8 cellular contexts compared by ENCODE assay signal in genomic region chrX:40094041-40094899, GRCh38. TPM values are rescaled to one million over a fixed set of nuclear protein-coding genes. Genes with fewer than 3 reads are reported as not detected.
DNase-seq lines count a peak whose midpoint lies in the region; ATAC-seq, FAIRE-seq and TF ChIP-seq lines count a peak whose summit lies in the region.

No MANE protein-coding gene starts in this region.

- SMC1A ChIA-PET in GM12878 (lab: Charles Lee; ENCODE audit: uncharacterized antibody, unreplicated experiment), result interaction anchor here (0.7 kb wide), 1 partner anchor 10 kb away, joined by 3 read pairs; no protein-coding TSS in a partner anchor

- 42% methylated on average over 74 of the region's 76 CpGs for WGBS in GM12878 (ENCODE audit: insufficient coverage, insufficient replicate concordance, low lambda C conversion rate, missing lambda C conversion rate)

- H3K36me3 ChIP-seq in GM12878 (ENCODE audit: control insufficient read depth in 2 of 2, insufficient read depth in 2 of 2, low read length in 1 of 2) (no peaks in the 10 kb centered on the region), iPS-20b (ENCODE audit: insufficient read depth, low read depth, low read length) (no peaks in the 10 kb centered on the region)

- no peak for TF ChIP-seq RAD21 in GM12878 (IDR thresholded peaks at IDR 0.05; ENCODE audit: insufficient read depth, low read depth, low read length)

- peak overlapping the region; percentile 72 for H3K4me3 ChIP-seq in GM12878
- H3K4me3 ChIP-seq in iPS-20b (ENCODE audit: low read length), result peak overlapping the region; percentile 85
- H3K4me3 ChIP-seq in skin epidermis, result peak overlapping the region; percentile 41 to 77 (median 70)

- ATAC-seq in GM12878, result peak; percentile 4; the same call in 2 of the 3 replicates
- no peak for ATAC-seq in GM21619 (IDR thresholded peaks at IDR 0.05; ENCODE audit: unreplicated experiment)
- no peak for ATAC-seq in GM21526 (IDR thresholded peaks at IDR 0.05; ENCODE audit: low FRiP score, unreplicated experiment)
- ATAC-seq in HG03039 (IDR thresholded peaks at IDR 0.05; ENCODE audit: unreplicated experiment), result no peak

- H3K9me3 ChIP-seq in GM12878 (replicated peaks; ENCODE audit: control insufficient read depth, insufficient read depth, low read length), result no peaks in the 10 kb centered on the region; the same call in 2 of the 3 replicates
- H3K9me3 ChIP-seq in iPS-20b (ENCODE audit: insufficient read depth, low read depth, low read length), result no peaks in the 10 kb centered on the region

- H3K4me1 ChIP-seq in GM12878 (ENCODE audit: control insufficient read depth, insufficient read depth, low read length), result no peaks in the 10 kb centered on the region; the same call in 1 of the 2 replicates
- peaks cover 10% of the 10 kb centered on the region for H3K4me1 ChIP-seq in iPS-20b (ENCODE audit: insufficient read depth, low read length)

- H2AFZ ChIP-seq in GM12878 (ENCODE audit: control insufficient read depth, low read depth, low read length), result no peak overlapping the region

- BruUV-seq in GM12878 (replicated peaks; lab: Mats Ljungman, UMichigan), result no TSS peak

- in situ Hi-C loops in GM12878 (cut with MboI), result no loop called here

- H3K9ac ChIP-seq in GM12878 (ENCODE audit: control insufficient read depth, insufficient read depth, low read length) (peak overlapping the region; percentile 55; the same call in 1 of the 2 replicates), iPS-20b (ENCODE audit: low read depth, low read length) (peak overlapping the region; percentile 79; the same call in 1 of the 2 replicates)

- POLR2A ChIA-PET in GM12878 (lab: Charles Lee), result no interaction called here

- FAIRE-seq in GM12878 (lab: Jason Lieb, UNC), result no peak

- RAD21 ChIA-PET in GM12878 (lab: Charles Lee; ENCODE audit: unreplicated experiment), result interaction anchor here (1.4 kb wide), 1 partner anchor 279 kb away, joined by 4 read pairs; no protein-coding TSS in a partner anchor

- H3K27me3 ChIP-seq in GM12878 (replicated peaks in 1 of 2; ENCODE audit: control insufficient read depth in 2 of 2, insufficient read depth in 2 of 2, low read length in 1 of 2) (no peaks in the 10 kb centered on the region), iPS-20b (ENCODE audit: insufficient read depth, low read length) (peaks cover 11% of the 10 kb centered on the region; the same call in 1 of the 2 replicates)

- intact Hi-C loops in GM12878 (cut with micrococcal nuclease; ENCODE audit: unreplicated experiment), result loop anchor here (10.0 kb wide), 2 partner anchors 171 to 381 kb away; no protein-coding TSS in a partner anchor

- peak; percentile 57 for DNase-seq in ELR (ENCODE audit: low read depth)
- DNase-seq in NCI-H82 treated with DMSO at 0.1 percent for 48 hours (lab: John Stamatoyannopoulos, UW; ENCODE audit: unreplicated experiment), result peak; percentile 62
- DNase-seq in GM12878 (ENCODE audit: low read depth, low spot score), result no peak

- CTCF ChIA-PET in GM12878 (lab: Yijun Ruan, JAX), result interaction anchor here (0.7 kb wide), 1 partner anchor 173 kb away, joined by 3 read pairs; no protein-coding TSS in a partner anchor

- H3K4me2 ChIP-seq in GM12878 (ENCODE audit: control insufficient read depth, insufficient read depth), result peak overlapping the region; percentile 66

- TF ChIP-seq CTCF in GM12878 (IDR thresholded peaks at IDR 0.05 in 2 of 3, conservative IDR thresholded peaks at IDR 0.05 in 1 of 3; ENCODE audit: control insufficient read depth in 2 of 3, extremely low read depth in 1 of 3, insufficient read depth in 1 of 3, low read depth in 3 of 3, low read length in 3 of 3), result no peak

- H3K79me2 ChIP-seq in GM12878 (ENCODE audit: control insufficient read depth, insufficient read depth, low read length), result peaks cover 32% of the 10 kb centered on the region

- no peaks in the 10 kb centered on the region; the same call in 1 of the 2 replicates for H4K20me1 ChIP-seq in GM12878 (ENCODE audit: control insufficient read depth, insufficient read depth)

- no peak for TF ChIP-seq POLR2A in GM12878 (IDR thresholded peaks at IDR 0.05; ENCODE audit: low read depth, low read length)

- TF ChIP-seq EP300 in GM12878 (IDR thresholded peaks at IDR 0.05; ENCODE audit: borderline replicate concordance in 1 of 2, control insufficient read depth in 1 of 2, low read depth in 2 of 2, low read length in 2 of 2), result no peak

- no peak overlapping the region for H3K27ac ChIP-seq in GM12878 (ENCODE audit: control insufficient read depth, insufficient read depth)
- no peak overlapping the region for H3K27ac ChIP-seq in iPS-20b (ENCODE audit: low read length)
- H3K27ac ChIP-seq in skin epidermis, result peak overlapping the region in 13 of 21 experiments; percentile 5 to 96 (median 56)

TF ChIP-seq in GM12878, 131 proteins besides CTCF, POLR2A, EP300 and RAD21 (continues in another document):
- no peak for TF ChIP-seq ZNF592 (IDR thresholded peaks at IDR 0.05)
- TF ChIP-seq IKZF2 (IDR thresholded peaks at IDR 0.05), result no peak
- no peak for TF ChIP-seq MEF2A (IDR thresholded peaks at IDR 0.05; ENCODE audit: insufficient read depth, low read depth, low read length)
- no peak for TF ChIP-seq PRDM15 (CRISPR knock-in tag; IDR thresholded peaks at IDR 0.05)

RNA-seq across cellular contexts. Expression of gene BCOR, which starts 3.5 kb away (rescaled TPM):
- total RNA-seq in GM12878 (2013; cell fraction: nucleolus; rRNA removed), result 8.7 and 10.9 TPM in 2 replicates
- total RNA-seq in GM12878 (2014; rRNA removed) (9.9 and 12.8 TPM in 2 replicates), GM12878 (2014; rRNA removed; fragmentation: Illumina TruSeq; extraction: Trizol) (7.0 and 7.3 TPM in 2 replicates), GM12878 (2021) (16.4 and 17.5 TPM in 2 replicates)
- polyA plus RNA-seq in GM12878 (2011; ENCODE audit: low read depth), result 9.8 TPM
- polyA plus RNA-seq in GM12878 (2011; rRNA removed) (7.5 and 8.0 TPM in 2 replicates), GM12878 (2014; fragmentation: Illumina TruSeq; extraction: Trizol) (14.6 and 14.8 TPM in 2 replicates), GM12878 (2014; fragmentation: Nextera tagmentation; extraction: Ambion mirVana) (1 to 10 TPM; 5.1 to 8.0 TPM), GM12878 (2014; rRNA removed) (9.6 and 10.0 TPM in 2 replicates), GM12878 (2016; fragmentation: Nextera tagmentation; extraction: Ambion mirVana) (10 to 100 TPM; 10.1 to 10.9 TPM)
- polyA plus RNA-seq in GM12878 (2011; cell fraction: cytosol; rRNA removed), result 6.9 and 11.2 TPM in 2 replicates
- polyA plus RNA-seq in GM12878 (2011; cell fraction: nucleus; rRNA removed), result 22.9 and 32.6 TPM in 2 replicates
- 12.0 and 13.5 TPM in 2 replicates for polyA plus RNA-seq in GM12878 (2012)
- 8.6 and 10.0 TPM in 2 replicates for polyA minus RNA-seq in GM12878 (2011; rRNA and poly(A)+ RNA removed)
- 8.4 and 9.4 TPM in 2 replicates for polyA minus RNA-seq in GM12878 (2011; cell fraction: cytosol; rRNA and poly(A)+ RNA removed)
- polyA minus RNA-seq in GM12878 (2011; cell fraction: nucleus; rRNA and poly(A)+ RNA removed), result 7.9 and 12.2 TPM in 2 replicates

Comparison
In these comparisons a context has a peak if more than half of its experiments do, and no peak if none do; other contexts are left out.
1. H3K27ac ChIP-seq: peak in skin epidermis (13 of 21); none in GM12878 (single experiment) and iPS-20b (single experiment).
2. Peak in every context shown above with its lines, with median percentiles within 50 percentile points of each other: H3K4me3 ChIP-seq.